ENCODE assay signal across 2 cellular contexts in the genomic region with DNA sequence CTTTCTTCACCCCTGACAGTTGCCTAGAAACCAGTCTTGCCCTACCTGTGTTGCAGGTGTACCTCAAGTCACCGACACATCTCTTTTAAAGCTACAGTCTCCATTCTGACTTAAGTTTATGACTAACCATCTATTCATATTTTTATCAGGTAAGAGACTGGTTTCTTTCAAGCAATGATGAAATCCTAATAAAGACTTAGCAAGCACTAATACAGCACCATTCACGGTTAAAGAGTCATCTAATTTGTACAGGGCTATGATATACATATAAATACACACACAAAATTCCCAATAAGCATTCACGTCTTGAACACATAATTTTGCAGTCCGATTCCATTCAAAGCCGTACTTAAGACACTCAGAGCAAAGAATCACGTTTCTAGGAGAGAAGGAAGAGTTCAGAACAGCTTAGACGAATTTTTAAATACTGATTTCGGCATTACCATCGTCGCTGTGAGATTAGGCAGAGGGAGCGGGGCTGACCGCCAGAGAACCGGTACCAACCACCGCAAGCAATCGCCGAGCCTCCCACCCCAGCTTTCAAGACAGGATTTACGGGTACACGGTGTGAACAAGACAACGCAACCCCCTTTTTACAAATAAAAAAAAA.
TF ChIP-seq lines count a peak whose summit lies in the region.

No MANE protein-coding gene starts in this region.

TF ChIP-seq in A549, 52 proteins besides CTCF, POLR2A, EP300 and RAD21 (continued from another document):
- TF ChIP-seq, protein P1, sequence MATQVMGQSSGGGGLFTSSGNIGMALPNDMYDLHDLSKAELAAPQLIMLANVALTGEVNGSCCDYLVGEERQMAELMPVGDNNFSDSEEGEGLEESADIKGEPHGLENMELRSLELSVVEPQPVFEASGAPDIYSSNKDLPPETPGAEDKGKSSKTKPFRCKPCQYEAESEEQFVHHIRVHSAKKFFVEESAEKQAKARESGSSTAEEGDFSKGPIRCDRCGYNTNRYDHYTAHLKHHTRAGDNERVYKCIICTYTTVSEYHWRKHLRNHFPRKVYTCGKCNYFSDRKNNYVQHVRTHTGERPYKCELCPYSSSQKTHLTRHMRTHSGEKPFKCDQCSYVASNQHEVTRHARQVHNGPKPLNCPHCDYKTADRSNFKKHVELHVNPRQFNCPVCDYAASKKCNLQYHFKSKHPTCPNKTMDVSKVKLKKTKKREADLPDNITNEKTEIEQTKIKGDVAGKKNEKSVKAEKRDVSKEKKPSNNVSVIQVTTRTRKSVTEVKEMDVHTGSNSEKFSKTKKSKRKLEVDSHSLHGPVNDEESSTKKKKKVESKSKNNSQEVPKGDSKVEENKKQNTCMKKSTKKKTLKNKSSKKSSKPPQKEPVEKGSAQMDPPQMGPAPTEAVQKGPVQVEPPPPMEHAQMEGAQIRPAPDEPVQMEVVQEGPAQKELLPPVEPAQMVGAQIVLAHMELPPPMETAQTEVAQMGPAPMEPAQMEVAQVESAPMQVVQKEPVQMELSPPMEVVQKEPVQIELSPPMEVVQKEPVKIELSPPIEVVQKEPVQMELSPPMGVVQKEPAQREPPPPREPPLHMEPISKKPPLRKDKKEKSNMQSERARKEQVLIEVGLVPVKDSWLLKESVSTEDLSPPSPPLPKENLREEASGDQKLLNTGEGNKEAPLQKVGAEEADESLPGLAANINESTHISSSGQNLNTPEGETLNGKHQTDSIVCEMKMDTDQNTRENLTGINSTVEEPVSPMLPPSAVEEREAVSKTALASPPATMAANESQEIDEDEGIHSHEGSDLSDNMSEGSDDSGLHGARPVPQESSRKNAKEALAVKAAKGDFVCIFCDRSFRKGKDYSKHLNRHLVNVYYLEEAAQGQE (IDR thresholded peaks at IDR 0.05), result no peak; the same call in 1 of the 2 replicates
- TF ChIP-seq HOXB13 (CRISPR knock-in tag; IDR thresholded peaks at IDR 0.05; ENCODE audit: low read depth), result no peak
- TF ChIP-seq ZFP36 (IDR thresholded peaks at IDR 0.05; ENCODE audit: borderline replicate concordance, partially characterized antibody), result no peak
- TF ChIP-seq, protein P2, sequence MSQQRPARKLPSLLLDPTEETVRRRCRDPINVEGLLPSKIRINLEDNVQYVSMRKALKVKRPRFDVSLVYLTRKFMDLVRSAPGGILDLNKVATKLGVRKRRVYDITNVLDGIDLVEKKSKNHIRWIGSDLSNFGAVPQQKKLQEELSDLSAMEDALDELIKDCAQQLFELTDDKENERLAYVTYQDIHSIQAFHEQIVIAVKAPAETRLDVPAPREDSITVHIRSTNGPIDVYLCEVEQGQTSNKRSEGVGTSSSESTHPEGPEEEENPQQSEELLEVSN (IDR thresholded peaks at IDR 0.05; ENCODE audit: borderline replicate concordance, low read depth), result no peak
- TF ChIP-seq, protein P3, sequence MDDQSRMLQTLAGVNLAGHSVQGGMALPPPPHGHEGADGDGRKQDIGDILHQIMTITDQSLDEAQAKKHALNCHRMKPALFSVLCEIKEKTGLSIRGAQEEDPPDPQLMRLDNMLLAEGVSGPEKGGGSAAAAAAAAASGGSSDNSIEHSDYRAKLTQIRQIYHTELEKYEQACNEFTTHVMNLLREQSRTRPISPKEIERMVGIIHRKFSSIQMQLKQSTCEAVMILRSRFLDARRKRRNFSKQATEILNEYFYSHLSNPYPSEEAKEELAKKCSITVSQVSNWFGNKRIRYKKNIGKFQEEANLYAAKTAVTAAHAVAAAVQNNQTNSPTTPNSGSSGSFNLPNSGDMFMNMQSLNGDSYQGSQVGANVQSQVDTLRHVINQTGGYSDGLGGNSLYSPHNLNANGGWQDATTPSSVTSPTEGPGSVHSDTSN (IDR thresholded peaks at IDR 0.05), result no peak
- no peak for TF ChIP-seq GATA3 (IDR thresholded peaks at IDR 0.05; ENCODE audit: borderline replicate concordance)
- TF ChIP-seq KDM1A (IDR thresholded peaks at IDR 0.05; ENCODE audit: low read depth), result no peak
- no peak for TF ChIP-seq RCOR1 (IDR thresholded peaks at IDR 0.05; ENCODE audit: low read depth, low read length)
- no peak for TF ChIP-seq BHLHE40 (IDR thresholded peaks at IDR 0.05; ENCODE audit: low read depth, low read length)
- TF ChIP-seq PHF8 (IDR thresholded peaks at IDR 0.05; ENCODE audit: borderline replicate concordance, low read depth), result no peak

TF ChIP-seq in GM23338, 12 proteins besides CTCF, POLR2A, EP300 and RAD21 (continued from another document):
- TF ChIP-seq ZNF462 (CRISPR knock-in tag; IDR thresholded peaks at IDR 0.05) (no peak), JUNB (IDR thresholded peaks at IDR 0.05; ENCODE audit: unreplicated experiment) (no peak)
